Comparison of ENCODE assay signal across 1 cellular context in genomic region chr19:17606786-17607185, GRCh38.
TF ChIP-seq lines count a peak whose summit lies in the region.

No MANE protein-coding gene starts in this region.

TF ChIP-seq in SK-N-SH, 30 proteins besides CTCF, POLR2A, EP300 and RAD21 (continued from another document):
- no peak for TF ChIP-seq ZBTB33 (IDR thresholded peaks at IDR 0.05; ENCODE audit: borderline replicate concordance, low read depth)
- TF ChIP-seq EZH2phosphoT487 (IDR thresholded peaks at IDR 0.05; ENCODE audit: borderline replicate concordance, low read depth), result no peak
- no peak for TF ChIP-seq SIN3A (IDR thresholded peaks at IDR 0.05; ENCODE audit: borderline replicate concordance, low read depth, low read length)
- no peak for TF ChIP-seq TCF12 (IDR thresholded peaks at IDR 0.05)
TF ChIP-seq in SK-N-SH: peak in this region for 0.
